ENCODE assay signal across 11 cellular contexts in the genomic region with DNA sequence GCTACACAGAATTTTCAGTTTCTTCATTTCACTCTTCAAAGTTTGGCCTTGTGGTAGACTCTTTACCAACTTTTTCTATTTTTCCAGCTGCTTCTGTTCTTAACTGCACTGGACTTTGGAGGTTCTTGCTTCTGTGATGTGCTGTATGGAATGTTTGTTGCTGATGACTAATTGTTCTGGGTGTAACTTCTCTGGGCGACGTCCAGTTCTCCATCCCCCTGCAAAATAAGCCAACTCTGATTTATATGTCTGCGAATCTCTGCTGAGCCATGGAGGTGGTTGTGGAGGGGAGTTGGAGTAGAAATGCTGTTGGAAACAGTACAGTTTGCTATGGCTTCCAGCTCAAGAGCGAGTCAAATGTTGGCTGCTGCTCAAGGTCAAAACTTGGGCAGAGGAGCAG.
DNase-seq lines count a peak whose midpoint lies in the region; ATAC-seq and TF ChIP-seq lines count a peak whose summit lies in the region.
"Had no signal": no experiment of that assay in that cellular context is flagged by ENCODE, and none has a peak within 500 bp of the region (broad histone marks: within the 10 kb centered on the region; RNA-seq: fewer than 3 reads in every experiment).

No MANE protein-coding gene starts in this region.

- H3K36me3 ChIP-seq in BJ (ENCODE audit: control insufficient read depth, insufficient read depth, low read length) (no peaks in the 10 kb centered on the region), PC-9 (ENCODE audit: low read depth) (no peaks in the 10 kb centered on the region), fibroblast of lung (ENCODE audit: control insufficient read depth, insufficient read depth, low read length) (no peaks in the 10 kb centered on the region), Caco-2 (ENCODE audit: control insufficient read depth, insufficient read depth, low read length) (no peaks in the 10 kb centered on the region)

- H3K9me3 Mint-ChIP-seq in Caco-2 (ENCODE audit: unreplicated experiment), result no peaks in the 10 kb centered on the region

- no peak overlapping the region for H2AFZ ChIP-seq in PC-9
- no peak overlapping the region for H2AFZ ChIP-seq in fibroblast of lung (ENCODE audit: low read length)

- POLR2A ChIA-PET in BJ (lab: Charles Lee), result interaction anchor here (0.6 to 0.7 kb wide), 3 partner anchors 21 to 504 kb away, joined by 3 to 4 read pairs (median 3); no protein-coding TSS in a partner anchor
- POLR2A ChIA-PET in PC-9 (lab: Charles Lee; ENCODE audit: unreplicated experiment), result interaction anchor here (0.7 kb wide), 2 partner anchors 21 to 1498 kb away, joined by 3 to 4 read pairs; no protein-coding TSS in a partner anchor
- POLR2A ChIA-PET in Caco-2 (lab: Charles Lee), result no interaction called here

- no peak overlapping the region for H3K4me3 Mint-ChIP-seq in Caco-2 (ENCODE audit: unreplicated experiment)
- H3K4me3 Mint-ChIP-seq: activated T-cell treated with anti-CD3 and anti-CD28 coated beads, Interleukin-2, amount 50 U/mL, for 72 hours had no signal

- no TSS peak for BruUV-seq in PC-9 (replicated peaks; lab: Mats Ljungman, UMichigan)
- BruUV-seq in Caco-2 (replicated peaks; lab: Mats Ljungman, UMichigan), result no TSS peak

- intact Hi-C loops in PC-9 (cut with micrococcal nuclease; ENCODE audit: unreplicated experiment), result loop anchor here (5.0 kb wide), 1 partner anchor 113 kb away; a partner anchor contains a TSS
- intact Hi-C loops in Caco-2 (cut with micrococcal nuclease; ENCODE audit: unreplicated experiment), result no loop called here

- no peaks in the 10 kb centered on the region for H4K20me1 ChIP-seq in PC-9 (ENCODE audit: insufficient read depth)
- no peaks in the 10 kb centered on the region for H4K20me1 ChIP-seq in fibroblast of lung (ENCODE audit: control insufficient read depth, extremely low read depth, insufficient read depth, low read length)

- H3F3A ChIP-seq in PC-9 (ENCODE audit: insufficient read depth, low read depth), result no peaks in the 10 kb centered on the region

- no peak overlapping the region for H3K27ac Mint-ChIP-seq in Caco-2 (ENCODE audit: unreplicated experiment)
- H3K27ac Mint-ChIP-seq: activated T-cell treated with anti-CD3 and anti-CD28 coated beads, Interleukin-2, amount 50 U/mL, for 72 hours had no signal

- H3K9ac ChIP-seq in fibroblast of lung (ENCODE audit: insufficient read depth, low read length), result no peak overlapping the region

- TF ChIP-seq CTCF in BJ (IDR thresholded peaks at IDR 0.05; ENCODE audit: insufficient read depth, low read depth, low read length) (no peak), PC-9 (conservative IDR thresholded peaks at IDR 0.05) (no peak), fibroblast of lung (conservative IDR thresholded peaks at IDR 0.05 in 1 of 2, IDR thresholded peaks at IDR 0.05 in 1 of 2; ENCODE audit: low read depth in 1 of 2, low read length in 2 of 2) (no peak), omental fat pad (IDR thresholded peaks at IDR 0.05) (no peak), Caco-2 (IDR thresholded peaks at IDR 0.05; ENCODE audit: insufficient read depth in 1 of 2, low read depth in 1 of 2, low read length in 1 of 2, severe bottlenecking in 1 of 2, unreplicated experiment in 1 of 2) (no peak)

- H3K4me3 ChIP-seq in BJ (ENCODE audit: low read depth, low read length) (no peak overlapping the region), PC-9 (no peak overlapping the region), fibroblast of lung (replicated peaks in 1 of 4; ENCODE audit: control extremely low read depth in 1 of 4, insufficient read depth in 1 of 4, low read depth in 3 of 4, low read length in 4 of 4) (no peak overlapping the region), Caco-2 (ENCODE audit: low read depth, low read length) (no peak overlapping the region)
- H3K4me3 ChIP-seq: psoas muscle had no signal

- H3K9me3 ChIP-seq in PC-9 (ENCODE audit: insufficient read depth, low read depth), result no peaks in the 10 kb centered on the region; the same call in 1 of the 2 replicates
- no peaks in the 10 kb centered on the region for H3K9me3 ChIP-seq in fibroblast of lung (ENCODE audit: control insufficient read depth, insufficient read depth, low read depth, low read length)
- no peaks in the 10 kb centered on the region for H3K9me3 ChIP-seq in Caco-2
- H3K9me3 ChIP-seq: psoas muscle had no signal

- no peak overlapping the region for H3K27ac ChIP-seq in PC-9
- H3K27ac ChIP-seq in fibroblast of lung (ENCODE audit: insufficient read depth, low read length), result peak overlapping the region; percentile 10
- H3K27ac ChIP-seq: psoas muscle had no signal

- DNase-seq in BJ (ENCODE audit: low read depth), result peak; percentile 88
- DNase-seq in PC-9, result peak; percentile 21 to 44
- peak; percentile 91 to 99 for DNase-seq in fibroblast of lung (ENCODE audit: low read depth in 2 of 2)
- no peak for DNase-seq in omental fat pad (ENCODE audit: low spot score)
- DNase-seq in activated gamma-delta T cell (lab: John Stamatoyannopoulos, UW), result no peak
- DNase-seq in NCI-H2196 (lab: John Stamatoyannopoulos, UW; ENCODE audit: unreplicated experiment), result no peak
- no peak for DNase-seq in Caco-2
- no peak for DNase-seq in NCI-H2171 treated with DMSO at 0.1 percent for 48 hours (lab: John Stamatoyannopoulos, UW)
- DNase-seq: activated T-cell treated with anti-CD3 and anti-CD28 coated beads, Interleukin-2, amount 50 U/mL, for 72 hours; dermis blood vessel endothelial cell; psoas muscle had no signal

- CTCF ChIA-PET in BJ (lab: Yijun Ruan, JAX) (interaction anchor here (0.7 kb wide), 1 partner anchor 122 kb away, joined by 3 read pairs; no protein-coding TSS in a partner anchor), PC-9 (lab: Charles Lee) (no interaction called here), Caco-2 (lab: Charles Lee) (no interaction called here)

- no peaks in the 10 kb centered on the region for H3K79me2 ChIP-seq in PC-9 (ENCODE audit: low read depth)
- no peaks in the 10 kb centered on the region for H3K79me2 ChIP-seq in fibroblast of lung (ENCODE audit: control insufficient read depth, insufficient read depth, low read length)

- no peaks in the 10 kb centered on the region for H3K36me3 Mint-ChIP-seq in Caco-2 (ENCODE audit: insufficient read depth, unreplicated experiment)

- peaks cover 10% of the 10 kb centered on the region for H3K27me3 Mint-ChIP-seq in Caco-2 (ENCODE audit: insufficient read depth, unreplicated experiment)

- H3K4me1 Mint-ChIP-seq in Caco-2 (ENCODE audit: low read depth, unreplicated experiment), result no peaks in the 10 kb centered on the region

- no peaks in the 10 kb centered on the region for H3K27me3 ChIP-seq in BJ (ENCODE audit: control insufficient read depth, insufficient read depth, low read length)
- no peaks in the 10 kb centered on the region for H3K27me3 ChIP-seq in PC-9 (ENCODE audit: insufficient read depth, low read depth)
- no peaks in the 10 kb centered on the region for H3K27me3 ChIP-seq in fibroblast of lung (ENCODE audit: control insufficient read depth, insufficient read depth, low read length)
- H3K27me3 ChIP-seq in Caco-2 (replicated peaks; ENCODE audit: control insufficient read depth, insufficient read depth, low read length), result no peaks in the 10 kb centered on the region

- peaks cover 33% of the 10 kb centered on the region for H3K4me1 ChIP-seq in PC-9 (replicated peaks; ENCODE audit: insufficient read depth)
- peaks cover 6% of the 10 kb centered on the region for H3K4me1 ChIP-seq in fibroblast of lung (ENCODE audit: control insufficient read depth, extremely low read depth, insufficient read depth, low read length)
- H3K4me1 ChIP-seq in Caco-2, result no peaks in the 10 kb centered on the region
- H3K4me1 ChIP-seq: psoas muscle had no signal

- H3K9me2 ChIP-seq in PC-9 (ENCODE audit: insufficient read depth), result no peaks in the 10 kb centered on the region

- H3K4me2 ChIP-seq in PC-9 (peak overlapping the region; percentile 35), fibroblast of lung (ENCODE audit: extremely low read depth, insufficient read depth, low read length) (peak overlapping the region; percentile 11)

- peak; percentile 91 for ATAC-seq in omental fat pad (ENCODE audit: low FRiP score)
- ATAC-seq: activated T-cell treated with anti-CD3 and anti-CD28 coated beads, Interleukin-2, amount 50 U/mL, for 72 hours; psoas muscle had no signal

Comparison
In these comparisons a context has a peak if more than half of its experiments do, and no peak if none do; other contexts are left out.
1. DNase-seq: peak in BJ (single experiment), PC-9 (2 of 2) and fibroblast of lung (2 of 2); none in omental fat pad (single experiment), activated gamma-delta T cell (single experiment), NCI-H2196 (single experiment), Caco-2 (0 of 2) and NCI-H2171 treated with DMSO at 0.1 percent for 48 hours (single experiment).